18 cellular contexts compared by ENCODE assay signal in genomic region chr3:13272831-13273603, GRCh38.
"Had no signal": no experiment of that assay in that cellular context is flagged by ENCODE, and none has a peak within 500 bp of the region (broad histone marks: within the 10 kb centered on the region; RNA-seq: fewer than 3 reads in every experiment).

No MANE protein-coding gene starts in this region.

- H3K4me3 ChIP-seq: colonic mucosa, left lung, tibial nerve had no signal

- H3K27me3 ChIP-seq: colonic mucosa, tibial nerve had no signal

- DNase-seq: activated CD4-positive, alpha-beta memory T cell treated with anti-CD3 and anti-CD28 coated beads, Interleukin-2, amount 10 ng/mL, durations not matched to agents 7 days and 5 days; activated CD4-positive, alpha-beta T cell treated with anti-CD3 and anti-CD28 coated beads for 36 hours; activated CD8-positive, alpha-beta memory T cell treated with anti-CD3 and anti-CD28 coated beads, Interleukin-2, amount 10 ng/mL, durations not matched to agents 7 days and 5 days; activated naive CD4-positive, alpha-beta T cell treated with Interleukin-2 at 50 U/mL for 16 hours; activated naive CD8-positive, alpha-beta T cell treated with anti-CD3 and anti-CD28 coated beads, Interleukin-2, amount 10 ng/mL, durations not matched to agents 7 days and 5 days; colonic mucosa; erythroblast; kidney; mammary epithelial cell; midbrain; nucleus accumbens; retina had no signal

- H3K4me1 ChIP-seq: colonic mucosa, left lung had no signal

- H3K9me3 ChIP-seq: colonic mucosa had no signal

- H3K27ac ChIP-seq: colonic mucosa, left lung, tibial nerve had no signal

- H3K36me3 ChIP-seq: colonic mucosa, left lung had no signal

- FAIRE-seq: endometrium, frontal cortex, kidney, TTC549, urothelium cell line had no signal

- ATAC-seq: activated CD4-positive, alpha-beta T cell treated with anti-CD3 and anti-CD28 coated beads for 36 hours; activated CD8-positive, alpha-beta memory T cell treated with anti-CD3 and anti-CD28 coated beads, Interleukin-2, amount 10 ng/mL, durations not matched to agents 7 days and 5 days; left lung had no signal
